9 cellular contexts compared by ENCODE assay signal in genomic region chr19:7830823-7831222, GRCh38. TPM values are rescaled to one million over a fixed set of nuclear protein-coding genes. Genes with fewer than 3 reads are reported as not detected.
A peak's percentile ranks its signal among the peaks of the same experiment; 100 is the strongest.
DNase-seq lines count a peak whose midpoint lies in the region; ATAC-seq and TF ChIP-seq lines count a peak whose summit lies in the region.
"Had no signal": no experiment of that assay in that cellular context is flagged by ENCODE, and none has a peak within 500 bp of the region (broad histone marks: within the 10 kb centered on the region; RNA-seq: fewer than 3 reads in every experiment).

No MANE protein-coding gene starts in this region.

- H3K27me3 ChIP-seq in heart right ventricle = no peaks in the 10 kb centered on the region

- no peak for ATAC-seq in heart right ventricle
- ATAC-seq in left ventricle myocardium superior = no peak

- H3K36me3 ChIP-seq in heart right ventricle = no peaks in the 10 kb centered on the region
- no peaks in the 10 kb centered on the region for H3K36me3 ChIP-seq in mesodermal cell (ENCODE audit: control insufficient read depth, insufficient read depth, low read length)
- H3K36me3 ChIP-seq in urinary bladder (ENCODE audit: insufficient read depth) = no peaks in the 10 kb centered on the region

- intact Hi-C loops in heart right ventricle (cut with DNase I) = no loop called here
- intact Hi-C loops in left ventricle myocardium superior (cut with micrococcal nuclease) = no loop called here

- H3K4me1 ChIP-seq in heart right ventricle (peaks cover 3 to 40% (median 24%) of the 10 kb centered on the region in 9 donors), mesodermal cell (ENCODE audit: control insufficient read depth, insufficient read depth, low read length, poor library complexity, severe bottlenecking) (no peaks in the 10 kb centered on the region), urinary bladder (ENCODE audit: insufficient read depth) (peaks cover 3% of the 10 kb centered on the region)

- H3K4me3 ChIP-seq in heart right ventricle (peak overlapping the region in 9 of 10 donors; percentile 58 to 77 (median 72)), astrocyte of the spinal cord (ENCODE audit: low read depth, low read length) (peak overlapping the region; percentile 63), mesodermal cell (ENCODE audit: extremely low read depth, insufficient read depth, low read length, poor library complexity, severe bottlenecking) (peak overlapping the region; percentile 55), urinary bladder (ENCODE audit: low read depth, low read length) (peak overlapping the region; percentile 92)

- DNase-seq in heart right ventricle (no peak), left ventricle myocardium superior (no peak), astrocyte of the spinal cord (ENCODE audit: low read depth, low spot score) (no peak), OCI-M2 (lab: John Stamatoyannopoulos, UW; ENCODE audit: unreplicated experiment) (no peak), NCI-H2029 treated with DMSO at 0.1 percent for 48 hours (lab: John Stamatoyannopoulos, UW) (no peak), G401 (ENCODE audit: low spot score) (no peak)
- DNase-seq: DMS79 treated with DMSO at 0.1 percent for 48 hours had no signal

- no peak for TF ChIP-seq CTCF in heart right ventricle (IDR thresholded peaks at IDR 0.05)
- no peak for TF ChIP-seq CTCF in astrocyte of the spinal cord (IDR thresholded peaks at IDR 0.05; ENCODE audit: low read depth, low read length)

- 36 to 38% methylated on average over 7 of the region's 7 CpGs for WGBS in heart right ventricle, 2 donors
- WGBS in mesodermal cell (ENCODE audit: insufficient coverage in 2 of 2), 2 experiments = 83 to 100% methylated on average over 2 to 5 of the region's 7 CpGs
- 34% methylated on average over 7 of the region's 7 CpGs for WGBS in urinary bladder

- H3K27ac ChIP-seq in heart right ventricle = no peak overlapping the region
- no peak overlapping the region for H3K27ac ChIP-seq in mesodermal cell (ENCODE audit: low read depth, low read length, severe bottlenecking)
- H3K27ac ChIP-seq in urinary bladder (ENCODE audit: low read depth) = no peak overlapping the region

- no peaks in the 10 kb centered on the region for H3K9me3 ChIP-seq in heart right ventricle
- H3K9me3 ChIP-seq in mesodermal cell (ENCODE audit: control insufficient read depth, low read length) = no peaks in the 10 kb centered on the region

- in situ Hi-C loops in astrocyte of the spinal cord (cut with HindIII; ENCODE audit: low sequenced_read_pairs) (no loop called here), G401 (cut with HindIII; ENCODE audit: low sequenced_read_pairs) (no loop called here)

RNA-seq across cellular contexts. Expression of gene EVI5L, which starts 0.8 kb away (rescaled TPM):
- total RNA-seq in heart right ventricle (10 to 100 TPM; 16.8 to 26.3 (median 20.3) TPM), left ventricle myocardium superior (23.5 TPM), urinary bladder (7.8 TPM)
- polyA plus RNA-seq in heart right ventricle (10 to 100 TPM; 12.9 to 21.0 TPM), urinary bladder (21.1 TPM)
- 14.9 TPM for polyA plus RNA-seq in mesodermal cell (2013, experiment 1 of 2)
- polyA plus RNA-seq in mesodermal cell (2013, experiment 2 of 2) = 9.8 TPM
- total RNA-seq in G401 (2014; rRNA removed; shearing (Covaris generic)) = 19.0 and 24.5 TPM in 2 replicates

RNA-seq across cellular contexts. Expression of gene PRR36, which starts 43.4 kb away (rescaled TPM):
- total RNA-seq in heart right ventricle (under 1 TPM in 1 of 10 donors, not detected in 9; 0.05 TPM), left ventricle myocardium superior (0.15 TPM), urinary bladder (0.11 TPM)
- polyA plus RNA-seq in heart right ventricle (under 1 TPM; 0.01 to 0.07 TPM), urinary bladder (0.10 TPM)
- polyA plus RNA-seq in mesodermal cell (2013, experiment 1 of 2) = 3.1 TPM
- polyA plus RNA-seq in mesodermal cell (2013, experiment 2 of 2) = 2.1 TPM
- total RNA-seq in G401 (2014; rRNA removed; shearing (Covaris generic)) = 0.03 and 0.49 TPM in 2 replicates

RNA-seq across cellular contexts. Expression of gene LRRC8E, which starts 57.5 kb away (rescaled TPM):
- total RNA-seq in heart right ventricle (1 to 10 TPM in 5 of 10 donors, under 1 TPM in 5; 0.33 to 3.3 (median 0.99) TPM), left ventricle myocardium superior (3.1 TPM), urinary bladder (1.3 TPM)
- polyA plus RNA-seq in heart right ventricle (1 to 10 TPM in 1 of 2 donors, under 1 TPM in 1; 0.66 to 1.2 TPM), urinary bladder (1.1 TPM)
- polyA plus RNA-seq in mesodermal cell (2013, experiment 1 of 2) = 2.7 TPM
- polyA plus RNA-seq in mesodermal cell (2013, experiment 2 of 2) = 2.3 TPM
- total RNA-seq in G401 (2014; rRNA removed; shearing (Covaris generic)) = 0.49 TPM in 1 of 2 replicates, not detected in the other
